ENCODE assay signal across 9 cellular contexts in the genomic region with DNA sequence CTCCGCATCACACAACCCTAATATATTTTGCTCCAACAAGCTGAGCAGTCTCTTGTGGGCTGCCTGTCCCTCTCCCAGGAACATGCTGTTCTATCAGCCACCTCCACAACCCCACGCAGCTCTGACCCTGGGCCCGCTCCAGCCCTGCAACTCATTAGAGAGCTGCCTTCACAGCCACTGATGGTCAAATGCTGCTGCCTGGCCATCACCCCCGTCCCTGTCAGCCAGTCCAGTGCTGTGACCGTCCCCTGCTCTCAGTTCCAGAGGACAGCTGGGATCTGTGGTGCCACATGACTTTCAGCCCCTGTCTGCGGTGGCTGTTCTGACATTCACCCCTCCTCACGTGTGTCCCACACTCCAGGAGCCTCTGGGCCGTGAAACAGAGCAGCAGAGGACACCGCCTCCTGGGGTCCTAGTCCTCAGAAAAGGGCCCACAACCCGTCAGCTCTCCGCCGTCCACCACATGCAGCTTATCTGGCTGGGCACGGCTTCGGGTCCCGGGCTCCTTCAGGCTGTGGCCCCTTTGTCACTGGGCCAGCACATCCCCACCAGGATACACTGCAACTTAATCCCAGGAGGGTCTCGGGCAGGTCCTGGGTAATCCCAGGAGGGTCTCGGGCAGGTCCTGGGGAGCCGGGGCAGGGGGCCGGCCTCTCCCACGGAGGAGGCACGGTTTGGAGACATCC. TPM values are rescaled to one million over a fixed set of nuclear protein-coding genes. Genes with fewer than 3 reads are reported as not detected.
DNase-seq lines count a peak whose midpoint lies in the region; ATAC-seq and TF ChIP-seq lines count a peak whose summit lies in the region.
"Had no signal": no experiment of that assay in that cellular context is flagged by ENCODE, and none has a peak within 500 bp of the region (broad histone marks: within the 10 kb centered on the region; RNA-seq: fewer than 3 reads in every experiment).

No MANE protein-coding gene starts in this region.

- no peak overlapping the region for H3K9ac ChIP-seq in rectal smooth muscle tissue (ENCODE audit: low read length)

- peaks cover 0 to 89% of the 10 kb centered on the region in 2 donors for H3K4me1 ChIP-seq in right atrium auricular region
- peaks cover 14% of the 10 kb centered on the region for H3K4me1 ChIP-seq in rectal smooth muscle tissue (ENCODE audit: control insufficient read depth, insufficient read depth, low read length)

- no peaks in the 10 kb centered on the region for H3K9me3 Mint-ChIP-seq in activated CD8-positive, alpha-beta T cell treated with anti-CD3 and anti-CD28 coated beads for 36 hours

- H3K4me3 Mint-ChIP-seq in activated CD8-positive, alpha-beta T cell treated with anti-CD3 and anti-CD28 coated beads for 36 hours = peak overlapping the region; percentile 50

- in situ Hi-C loops in G401 (cut with HindIII; ENCODE audit: low sequenced_read_pairs) = no loop called here

- peak overlapping the region in 1 of 2 donors; percentile 12 for H3K4me3 ChIP-seq in right atrium auricular region
- no peak overlapping the region for H3K4me3 ChIP-seq in rectal smooth muscle tissue (ENCODE audit: low read length)

- DNase-seq in G401 (ENCODE audit: low spot score) (peak; percentile 68), right atrium auricular region (ENCODE audit: low spot score) (peak; percentile 88)
- DNase-seq in activated CD8-positive, alpha-beta T cell treated with anti-CD3 and anti-CD28 coated beads for 36 hours = no peak
- DNase-seq: activated gamma-delta T cell treated with Interleukin-2 at 50 U/mL for 16 hours had no signal

- no peak for TF ChIP-seq CTCF in activated CD8-positive, alpha-beta T cell treated with anti-CD3 and anti-CD28 coated beads for 36 hours (IDR thresholded peaks at IDR 0.05)
- TF ChIP-seq CTCF in right atrium auricular region (IDR thresholded peaks at IDR 0.05) = no peak

- H3K4me1 Mint-ChIP-seq in activated CD8-positive, alpha-beta T cell treated with anti-CD3 and anti-CD28 coated beads for 36 hours (ENCODE audit: low read depth) = peaks cover 37% of the 10 kb centered on the region

- peaks cover 0 to 4% of the 10 kb centered on the region in 2 donors for H3K27me3 ChIP-seq in right atrium auricular region
- no peaks in the 10 kb centered on the region for H3K27me3 ChIP-seq in rectal smooth muscle tissue (ENCODE audit: control insufficient read depth, insufficient read depth, low read length)

- POLR2A ChIA-PET in activated CD8-positive, alpha-beta T cell treated with anti-CD3 and anti-CD28 coated beads for 36 hours (lab: Charles Lee) = interaction anchor here (0.7 to 1.7 kb wide), 7 partner anchors 13 to 97 kb away, joined by 3 to 9 read pairs (median 4); no protein-coding TSS in a partner anchor

- CTCF ChIA-PET in activated CD8-positive, alpha-beta T cell treated with anti-CD3 and anti-CD28 coated beads for 36 hours (lab: Charles Lee) = interaction anchor here (1.3 to 1.6 kb wide), 3 partner anchors 51 to 98 kb away, joined by 3 to 11 read pairs (median 3); no protein-coding TSS in a partner anchor

- intact Hi-C loops in activated CD8-positive, alpha-beta T cell treated with anti-CD3 and anti-CD28 coated beads for 36 hours (cut with micrococcal nuclease) = loop anchor here (5.0 kb wide), 2 partner anchors 34 to 84 kb away; no protein-coding TSS in a partner anchor

- no peaks in the 10 kb centered on the region for H3K36me3 Mint-ChIP-seq in activated CD8-positive, alpha-beta T cell treated with anti-CD3 and anti-CD28 coated beads for 36 hours (ENCODE audit: low read depth)

- H3K27me3 Mint-ChIP-seq in activated CD8-positive, alpha-beta T cell treated with anti-CD3 and anti-CD28 coated beads for 36 hours = no peaks in the 10 kb centered on the region

- H3K36me3 ChIP-seq in right atrium auricular region = no peaks in the 10 kb centered on the region
- H3K36me3 ChIP-seq in rectal smooth muscle tissue (ENCODE audit: control insufficient read depth, insufficient read depth, low read length) = no peaks in the 10 kb centered on the region

- no peaks in the 10 kb centered on the region for H3K9me3 ChIP-seq in right atrium auricular region

- H3K27ac Mint-ChIP-seq in activated CD8-positive, alpha-beta T cell treated with anti-CD3 and anti-CD28 coated beads for 36 hours = peak overlapping the region; percentile 75

- no peak for ATAC-seq in activated CD8-positive, alpha-beta T cell treated with anti-CD3 and anti-CD28 coated beads for 36 hours
- ATAC-seq in HG03571 (IDR thresholded peaks at IDR 0.05; ENCODE audit: unreplicated experiment) = no peak
- ATAC-seq in GM21529 (IDR thresholded peaks at IDR 0.05; ENCODE audit: unreplicated experiment) = no peak
- ATAC-seq in HG02973 (IDR thresholded peaks at IDR 0.05; ENCODE audit: unreplicated experiment) = no peak
- no peak for ATAC-seq in HG03432 (IDR thresholded peaks at IDR 0.05; ENCODE audit: unreplicated experiment)

- H3K27ac ChIP-seq in right atrium auricular region = peak overlapping the region; percentile 96 to 99
- H3K27ac ChIP-seq in rectal smooth muscle tissue (ENCODE audit: low read depth, low read length) = peak overlapping the region; percentile 88

RNA-seq across cellular contexts. Expression of a gene that starts 14.9 kb away (rescaled TPM):
- total RNA-seq in G401 (2014; rRNA removed; shearing (Covaris generic)) = 85.5 and 121 TPM in 2 replicates
- total RNA-seq in activated CD8-positive, alpha-beta T cell treated with anti-CD3 and anti-CD28 coated beads for 36 hours = 10 to 100 TPM; 26.1 to 28.2 TPM
- total RNA-seq in right atrium auricular region = 10 to 100 TPM; 16.1 to 28.5 TPM

RNA-seq across cellular contexts. Expression of a gene that starts 15.1 kb away (rescaled TPM):
- 23.8 and 24.1 TPM in 2 replicates for total RNA-seq in G401 (2014; rRNA removed; shearing (Covaris generic))
- 10 to 100 TPM; 10.7 to 12.0 TPM for total RNA-seq in activated CD8-positive, alpha-beta T cell treated with anti-CD3 and anti-CD28 coated beads for 36 hours
- 10 to 100 TPM; 19.7 to 19.8 TPM for total RNA-seq in right atrium auricular region

RNA-seq across cellular contexts. Expression of a gene that starts 27.2 kb away (rescaled TPM):
- total RNA-seq in G401 (2014; rRNA removed; shearing (Covaris generic)) = 106 and 157 TPM in 2 replicates
- total RNA-seq in activated CD8-positive, alpha-beta T cell treated with anti-CD3 and anti-CD28 coated beads for 36 hours = 100 to 1,000 TPM; 146 to 158 TPM
- total RNA-seq in right atrium auricular region = 10 to 100 TPM; 64.5 to 66.9 TPM
